ENCODE assay signal across 8 cellular contexts in the genomic region with DNA sequence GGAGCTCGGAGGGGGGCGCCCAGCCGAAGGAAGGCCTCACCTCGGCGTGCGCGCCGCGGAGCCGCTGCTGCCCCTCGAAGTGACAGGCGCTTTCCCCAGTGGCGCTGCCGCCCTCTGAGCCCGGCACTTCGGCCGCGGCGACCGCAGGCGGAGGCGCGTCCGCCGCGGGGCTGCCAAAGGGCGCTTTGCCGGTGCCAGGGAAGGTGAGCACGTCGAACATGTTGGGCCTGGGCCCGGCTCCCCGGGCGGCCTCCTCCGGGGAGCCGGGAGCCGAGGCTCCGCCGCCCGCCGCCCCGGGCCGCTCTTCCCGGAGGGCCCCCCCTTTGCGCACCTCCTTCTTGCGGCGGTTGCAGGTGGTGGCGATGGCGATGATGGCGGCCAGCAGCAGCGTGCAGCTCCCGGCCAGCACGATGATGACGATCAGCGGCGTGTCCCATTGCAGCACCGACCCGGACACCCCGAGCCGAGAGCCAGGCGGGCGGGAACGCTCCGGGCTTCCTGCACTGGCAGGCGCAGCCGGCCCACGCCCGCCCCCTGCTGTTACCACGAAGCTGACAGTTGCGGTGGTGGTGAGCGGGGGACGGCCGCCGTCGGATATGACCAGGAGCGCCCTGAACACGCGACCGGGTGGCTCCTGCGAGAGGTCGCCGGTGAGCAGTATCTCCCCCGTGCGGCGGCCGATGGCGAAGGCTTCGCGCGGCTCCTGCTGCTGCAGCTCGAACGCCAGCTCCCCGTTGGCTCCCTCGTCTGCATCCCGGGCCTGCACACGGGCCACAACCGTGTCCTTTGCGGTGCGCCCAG. TPM values are rescaled to one million over a fixed set of nuclear protein-coding genes. Genes with fewer than 3 reads are reported as not detected.
A peak's percentile ranks its signal among the peaks of the same experiment; 100 is the strongest.
DNase-seq lines count a peak whose midpoint lies in the region; ATAC-seq, FAIRE-seq and TF ChIP-seq lines count a peak whose summit lies in the region.

No MANE protein-coding gene starts in this region.

- H3K79me2 ChIP-seq in keratinocyte (ENCODE audit: control insufficient read depth, insufficient read depth, low read length): no peaks in the 10 kb centered on the region

- 2 to 5% methylated on average over 63 to 98 of the region's 98 CpGs for WGBS in aorta, 2 donors

- peak in 2 of 3 experiments; percentile 39 to 46 for TF ChIP-seq CTCF in keratinocyte (optimal IDR thresholded peaks at IDR 0.05 in 1 of 3, IDR thresholded peaks at IDR 0.05 in 1 of 3, conservative IDR thresholded peaks at IDR 0.05 in 1 of 3; ENCODE audit: extremely low read depth in 1 of 3, insufficient read depth in 2 of 3, low read length in 3 of 3)

- dilution Hi-C loops in keratinocyte (cut with MboI; ENCODE audit: extremely low pct_ligation_motif_present, low sequenced_read_pairs): no loop called here

- no peaks in the 10 kb centered on the region for H4K20me1 ChIP-seq in keratinocyte (ENCODE audit: control insufficient read depth, extremely low read depth, insufficient read depth, low read length)

- H3K27ac ChIP-seq in keratinocyte (ENCODE audit: control insufficient read depth, insufficient read depth, low read length) (no peak overlapping the region), aorta (ENCODE audit: low read depth in 1 of 2, low read length in 2 of 2) (no peak overlapping the region)

- H3K9me3 Mint-ChIP-seq in activated naive CD4-positive, alpha-beta T cell treated with anti-CD3 and anti-CD28 coated beads, Interleukin-2, amount 50 U/mL, for 72 hours: peaks cover 0 to 6% of the 10 kb centered on the region in 2 donors

- H3K4me1 ChIP-seq in keratinocyte (ENCODE audit: control insufficient read depth, extremely low read depth, insufficient read depth, low read length) (peaks cover 2% of the 10 kb centered on the region), aorta (ENCODE audit: control insufficient read depth in 1 of 2, insufficient read depth in 2 of 2, low read length in 2 of 2) (no peaks in the 10 kb centered on the region)

- H3K27me3 ChIP-seq in keratinocyte (ENCODE audit: control insufficient read depth, extremely low read depth, insufficient read depth, low read length): peaks cover 79% of the 10 kb centered on the region
- no peaks in the 10 kb centered on the region for H3K27me3 ChIP-seq in aorta (ENCODE audit: control insufficient read depth in 1 of 2, insufficient read depth in 2 of 2, low read length in 1 of 2)

- peak; percentile 50 to 64 for ATAC-seq in activated naive CD4-positive, alpha-beta T cell treated with anti-CD3 and anti-CD28 coated beads, Interleukin-2, amount 50 U/mL, for 72 hours
- ATAC-seq in aorta (ENCODE audit: low FRiP score) (no peak), GM18498 (IDR thresholded peaks at IDR 0.05; ENCODE audit: unreplicated experiment) (no peak), HG02852 (IDR thresholded peaks at IDR 0.05; ENCODE audit: unreplicated experiment) (no peak)

- no peak overlapping the region for H2AFZ ChIP-seq in keratinocyte (ENCODE audit: control insufficient read depth, low read length)

- H3K4me3 ChIP-seq in keratinocyte (ENCODE audit: control insufficient read depth in 2 of 3, extremely low read depth in 1 of 3, insufficient read depth in 2 of 3, low read depth in 1 of 3, low read length in 3 of 3) (no peak overlapping the region), aorta (ENCODE audit: low read length in 2 of 2) (no peak overlapping the region)

- no peak overlapping the region for H3K4me2 ChIP-seq in keratinocyte (ENCODE audit: control insufficient read depth, extremely low read depth, insufficient read depth, low read depth, low read length)

- DNase-seq in stimulated activated CD4-positive, alpha-beta T cell treated with anti-CD3 and anti-CD28 coated beads, Interleukin-15, amount 100 ng/mL, for 48 hours (ENCODE audit: low read depth in 2 of 2): peak; percentile 30 to 36
- no peak for DNase-seq in stimulated activated CD4-positive, alpha-beta T cell treated with anti-CD3 and anti-CD28 coated beads, Interleukin-12 subunit alpha, Interleukin-12 subunit beta, amount 100 ng/mL, for 4 hours
- DNase-seq in activated naive CD4-positive, alpha-beta T cell treated with anti-CD3 and anti-CD28 coated beads, Interleukin-2, amount 50 U/mL, for 72 hours (ENCODE audit: low spot score in 2 of 2): peak in 1 of 2 donors; percentile 31
- DNase-seq in keratinocyte (ENCODE audit: low read depth, low spot score) (no peak), aorta (peak; percentile 50 to 77), NOMO-1 treated with DMSO at 0.1 percent for 48 hours (lab: John Stamatoyannopoulos, UW; ENCODE audit: unreplicated experiment) (no peak)

- no peak overlapping the region for H3K9ac ChIP-seq in keratinocyte (ENCODE audit: control insufficient read depth, extremely low read depth, insufficient read depth, low read length)

- H3K9me3 ChIP-seq in keratinocyte (ENCODE audit: control insufficient read depth, low read depth, low read length) (peaks cover 11% of the 10 kb centered on the region), aorta (ENCODE audit: control insufficient read depth, low read length) (peaks cover 1% of the 10 kb centered on the region)

- no peak overlapping the region for H3K27ac Mint-ChIP-seq in activated naive CD4-positive, alpha-beta T cell treated with anti-CD3 and anti-CD28 coated beads, Interleukin-2, amount 50 U/mL, for 72 hours

- no peak for FAIRE-seq in keratinocyte (lab: Jason Lieb, UNC)

- no peaks in the 10 kb centered on the region for H3K36me3 ChIP-seq in keratinocyte (ENCODE audit: control insufficient read depth in 2 of 2, extremely low read depth in 1 of 2, insufficient read depth in 2 of 2, low read length in 2 of 2)
- H3K36me3 ChIP-seq in aorta (ENCODE audit: control insufficient read depth in 1 of 2, insufficient read depth in 2 of 2, low read length in 1 of 2): no peaks in the 10 kb centered on the region

- intact Hi-C loops in aorta (cut with DNase I): loop anchor here in 1 of 2 donors (5.0 kb wide), 1 partner anchor 121 kb away; no protein-coding TSS in a partner anchor

- no peaks in the 10 kb centered on the region for H3K9me1 ChIP-seq in keratinocyte (ENCODE audit: control insufficient read depth, extremely low read depth, insufficient read depth, low read length)

- peaks cover 23 to 33% of the 10 kb centered on the region in 2 donors for H3K36me3 Mint-ChIP-seq in activated naive CD4-positive, alpha-beta T cell treated with anti-CD3 and anti-CD28 coated beads, Interleukin-2, amount 50 U/mL, for 72 hours

RNA-seq across cellular contexts. Expression of gene PCDH8, which starts 2.5 kb away (rescaled TPM):
- total RNA-seq in activated naive CD4-positive, alpha-beta T cell treated with anti-CD3 and anti-CD28 coated beads, Interleukin-2, amount 50 U/mL, for 72 hours: not detected
- polyA plus RNA-seq in keratinocyte (not detected in 3 replicates), aorta (not detected)
- not detected for polyA plus RNA-seq in keratinocyte (2011; ENCODE audit: low read depth)
- polyA plus RNA-seq in keratinocyte (2011; cell fraction: cytosol; rRNA removed): not detected in 2 replicates
- not detected in 2 replicates for polyA plus RNA-seq in keratinocyte (2011; cell fraction: nucleus; rRNA removed)
- polyA plus RNA-seq in keratinocyte (2012; ENCODE audit: low replicate concordance): not detected in 2 replicates
- not detected in 3 replicates for polyA minus RNA-seq in keratinocyte
- not detected for polyA minus RNA-seq in keratinocyte (2011; cell fraction: cytosol; rRNA and poly(A)+ RNA removed)
- polyA minus RNA-seq in keratinocyte (2011; cell fraction: nucleus; rRNA and poly(A)+ RNA removed): not detected in 2 replicates
- total RNA-seq in aorta: under 1 TPM in 1 of 2 donors, not detected in 1; 0.21 TPM

Comparison
In these comparisons a context has a peak if more than half of its experiments do, and no peak if none do; other contexts are left out.
1. DNase-seq: peak in stimulated activated CD4-positive, alpha-beta T cell treated with anti-CD3 and anti-CD28 coated beads, Interleukin-15, amount 100 ng/mL, for 48 hours (2 of 2) and aorta (2 of 2); none in stimulated activated CD4-positive, alpha-beta T cell treated with anti-CD3 and anti-CD28 coated beads, Interleukin-12 subunit alpha, Interleukin-12 subunit beta, amount 100 ng/mL, for 4 hours (single experiment), keratinocyte (single experiment) and NOMO-1 treated with DMSO at 0.1 percent for 48 hours (single experiment).
2. ATAC-seq: peak in activated naive CD4-positive, alpha-beta T cell treated with anti-CD3 and anti-CD28 coated beads, Interleukin-2, amount 50 U/mL, for 72 hours (2 of 2); none in aorta (single experiment), GM18498 (single experiment) and HG02852 (single experiment).